Comparison of ENCODE assay signal across 1 cellular context in genomic region chr10:78035933-78036583, GRCh38.
TF ChIP-seq lines count a peak whose summit lies in the region.

No MANE protein-coding gene starts in this region.

TF ChIP-seq in IMR-90, 13 proteins besides CTCF, POLR2A, EP300 and RAD21:
- TF ChIP-seq MAZ (IDR thresholded peaks at IDR 0.05; ENCODE audit: borderline replicate concordance, low read depth, low read length), result no peak
